28 cellular contexts compared by ENCODE assay signal in genomic region chr4:57668621-57669020, GRCh38.
"Had no signal": no experiment of that assay in that cellular context is flagged by ENCODE, and none has a peak within 500 bp of the region (broad histone marks: within the 10 kb centered on the region; RNA-seq: fewer than 3 reads in every experiment).

No MANE protein-coding gene starts in this region.

- H3K79me2 ChIP-seq: parathyroid adenoma had no signal

- H3K4me1 ChIP-seq: lower lobe of right lung, parathyroid adenoma, right atrium auricular region, right lobe of liver, tibial nerve, uterus had no signal

- H3K9me3 Mint-ChIP-seq: type B pancreatic cell had no signal

- H3K36me3 Mint-ChIP-seq: naive thymus-derived CD4-positive, alpha-beta T cell; natural killer cell treated with Interleukin-12 subunit alpha and Interleukin-12 subunit beta and Interleukin-15 and Interleukin-18, amount 100 ng/mL, for 72 hours; stimulated activated memory B cell treated with anti-CD40 and anti-IgM and Interleukin-4, amounts not matched to agents 10 μg/mL and 1 μg/mL and 100 μg/mL, for 72 hours; type B pancreatic cell had no signal

- H2AFZ ChIP-seq: parathyroid adenoma had no signal

- H3K9ac ChIP-seq: parathyroid adenoma had no signal

- H3K4me3 ChIP-seq: lower lobe of right lung, mucosa of descending colon, right atrium auricular region, right lobe of liver, smooth muscle cell, tibial nerve, uterus had no signal

- H3K27ac ChIP-seq: lower lobe of right lung, neutrophil, parathyroid adenoma, right atrium auricular region, right lobe of liver, tibial nerve, uterus had no signal

- H3K4me2 ChIP-seq: smooth muscle cell had no signal

- H3K27ac Mint-ChIP-seq: naive thymus-derived CD4-positive, alpha-beta T cell; natural killer cell treated with Interleukin-12 subunit alpha and Interleukin-12 subunit beta and Interleukin-15 and Interleukin-18, amount 100 ng/mL, for 72 hours; stimulated activated memory B cell treated with anti-CD40 and anti-IgM and Interleukin-4, amounts not matched to agents 10 μg/mL and 1 μg/mL and 100 μg/mL, for 72 hours; stimulated activated naive CD8-positive, alpha-beta T cell treated with anti-CD3 and anti-CD28 coated beads, Interleukin-15, amount 100 ng/mL, for 72 hours; type B pancreatic cell had no signal

- H3K9me3 ChIP-seq: lower lobe of right lung, mucosa of descending colon, neutrophil, right atrium auricular region, right lobe of liver, tibial nerve, uterus had no signal

- H3K4me1 Mint-ChIP-seq: naive thymus-derived CD4-positive, alpha-beta T cell; stimulated activated memory B cell treated with anti-CD40 and anti-IgM and Interleukin-4, amounts not matched to agents 10 μg/mL and 1 μg/mL and 100 μg/mL, for 72 hours; stimulated activated naive CD8-positive, alpha-beta T cell treated with anti-CD3 and anti-CD28 coated beads, Interleukin-15, amount 100 ng/mL, for 72 hours had no signal

- DNase-seq: hypothalamus; islet precursor cell; left cardiac atrium; lower lobe of right lung; mammary epithelial cell; mesenchymal stem cell; midbrain; mucosa of descending colon; naive thymus-derived CD4-positive, alpha-beta T cell; occipital lobe; right lobe of liver; stimulated activated CD4-positive, alpha-beta T cell treated with anti-CD3 and anti-CD28 coated beads, Interleukin-1b, Interleukin-23, amount 100 ng/mL, for 48 hours; stimulated activated CD4-positive, alpha-beta T cell treated with anti-CD3 and anti-CD28 coated beads, Interleukin-2, amount 100 ng/mL, for 48 hours; stimulated activated CD4-positive, alpha-beta T cell treated with anti-CD3 and anti-CD28 coated beads, Interleukin-4, amount 100 ng/mL, for 4 hours; stimulated activated CD8-positive, alpha-beta memory T cell treated with anti-CD3 and anti-CD28 coated beads, Interleukin-4, amount 100 ng/mL, for 48 hours; stimulated activated naive CD4-positive, alpha-beta T cell treated with Interleukin-2 at 50 U/mL for 16 hours; stimulated activated naive CD8-positive, alpha-beta T cell treated with anti-CD3 and anti-CD28 coated beads, Interleukin-15, amount 100 ng/mL, for 72 hours; substantia nigra; uterus had no signal

- H3K27me3 Mint-ChIP-seq: naive thymus-derived CD4-positive, alpha-beta T cell; stimulated activated memory B cell treated with anti-CD40 and anti-IgM and Interleukin-4, amounts not matched to agents 10 μg/mL and 1 μg/mL and 100 μg/mL, for 72 hours; stimulated activated naive CD8-positive, alpha-beta T cell treated with anti-CD3 and anti-CD28 coated beads, Interleukin-15, amount 100 ng/mL, for 72 hours; type B pancreatic cell had no signal

- H3K27me3 ChIP-seq: neutrophil, right atrium auricular region, right lobe of liver, tibial nerve, uterus had no signal

- H3K4me3 Mint-ChIP-seq: naive thymus-derived CD4-positive, alpha-beta T cell; natural killer cell treated with Interleukin-12 subunit alpha and Interleukin-12 subunit beta and Interleukin-15 and Interleukin-18, amount 100 ng/mL, for 72 hours; stimulated activated memory B cell treated with anti-CD40 and anti-IgM and Interleukin-4, amounts not matched to agents 10 μg/mL and 1 μg/mL and 100 μg/mL, for 72 hours; stimulated activated naive CD8-positive, alpha-beta T cell treated with anti-CD3 and anti-CD28 coated beads, Interleukin-15, amount 100 ng/mL, for 72 hours; type B pancreatic cell had no signal

- H3K36me3 ChIP-seq: lower lobe of right lung, neutrophil, right atrium auricular region, right lobe of liver, tibial nerve, uterus had no signal

- ATAC-seq: left cardiac atrium; left lobe of liver; lower lobe of right lung; mucosa of descending colon; naive thymus-derived CD4-positive, alpha-beta T cell; natural killer cell treated with Interleukin-12 subunit alpha and Interleukin-12 subunit beta and Interleukin-15 and Interleukin-18, amount 100 ng/mL, for 72 hours; right lobe of liver; stimulated activated memory B cell treated with anti-CD40 and anti-IgM and Interleukin-4, amounts not matched to agents 10 μg/mL and 1 μg/mL and 100 μg/mL, for 72 hours; stimulated activated naive CD8-positive, alpha-beta T cell treated with anti-CD3 and anti-CD28 coated beads, Interleukin-15, amount 100 ng/mL, for 72 hours had no signal
